11 cellular contexts compared by ENCODE assay signal in genomic region chr4:25928320-25928955, GRCh38. TPM values are rescaled to one million over a fixed set of nuclear protein-coding genes. Genes with fewer than 3 reads are reported as not detected.
DNase-seq lines count a peak whose midpoint lies in the region; ATAC-seq and TF ChIP-seq lines count a peak whose summit lies in the region.
"Had no signal": no experiment of that assay in that cellular context is flagged by ENCODE, and none has a peak within 500 bp of the region (broad histone marks: within the 10 kb centered on the region; RNA-seq: fewer than 3 reads in every experiment).

No MANE protein-coding gene starts in this region.

- H3K9me3 Mint-ChIP-seq in Caco-2 (ENCODE audit: unreplicated experiment) (no peaks in the 10 kb centered on the region), osteocyte (ENCODE audit: unreplicated experiment) (no peaks in the 10 kb centered on the region)

- ATAC-seq in psoas muscle (peak in 1 of 4 donors; percentile 73), GM19328 (IDR thresholded peaks at IDR 0.05; ENCODE audit: unreplicated experiment) (no peak)

- no peaks in the 10 kb centered on the region for H3K9me3 ChIP-seq in psoas muscle
- H3K9me3 ChIP-seq in Caco-2: no peaks in the 10 kb centered on the region
- H3K9me3 ChIP-seq: colonic mucosa had no signal

- no peaks in the 10 kb centered on the region for H3K27me3 ChIP-seq in psoas muscle (ENCODE audit: insufficient read depth in 3 of 3, low read length in 2 of 3)
- no peaks in the 10 kb centered on the region for H3K27me3 ChIP-seq in Caco-2 (replicated peaks; ENCODE audit: control insufficient read depth, insufficient read depth, low read length)
- H3K27me3 ChIP-seq: colonic mucosa had no signal

- H3K27ac ChIP-seq in cingulate gyrus (ENCODE audit: low read depth, low read length) (peak overlapping the region; percentile 63), psoas muscle (peak overlapping the region; percentile 66)
- H3K27ac ChIP-seq: colonic mucosa had no signal

- H3K4me3 Mint-ChIP-seq in Caco-2 (ENCODE audit: unreplicated experiment) (no peak overlapping the region), osteocyte (ENCODE audit: unreplicated experiment) (no peak overlapping the region)

- H3K36me3 ChIP-seq in psoas muscle (ENCODE audit: insufficient read depth in 1 of 2, low read depth in 1 of 2) (no peaks in the 10 kb centered on the region), Caco-2 (ENCODE audit: control insufficient read depth, insufficient read depth, low read length) (no peaks in the 10 kb centered on the region)
- H3K36me3 ChIP-seq: colonic mucosa had no signal

- H3K27ac Mint-ChIP-seq in Caco-2 (ENCODE audit: unreplicated experiment) (no peak overlapping the region), osteocyte (ENCODE audit: unreplicated experiment) (no peak overlapping the region)

- POLR2A ChIA-PET in Caco-2 (lab: Charles Lee): no interaction called here

- intact Hi-C loops in psoas muscle (cut with DNase I) (loop anchor here (10.0 kb wide), 2 partner anchors 396 to 486 kb away; partner anchors contain the start of gene RBPJ (in 1 of the 2)), Caco-2 (cut with micrococcal nuclease; ENCODE audit: unreplicated experiment) (no loop called here)

- H3K27me3 Mint-ChIP-seq in Caco-2 (ENCODE audit: insufficient read depth, unreplicated experiment): no peaks in the 10 kb centered on the region
- no peaks in the 10 kb centered on the region for H3K27me3 Mint-ChIP-seq in osteocyte (ENCODE audit: unreplicated experiment)

- peak overlapping the region; percentile 11 for H3K4me3 ChIP-seq in psoas muscle
- no peak overlapping the region for H3K4me3 ChIP-seq in Caco-2 (ENCODE audit: low read depth, low read length)
- H3K4me3 ChIP-seq: colonic mucosa had no signal

- DNase-seq in DMS153 (lab: John Stamatoyannopoulos, UW) (peak; percentile 89), NCI-H2029 (lab: John Stamatoyannopoulos, UW) (peak; percentile 75), psoas muscle (no peak), Caco-2 (no peak), osteocyte (ENCODE audit: extremely low spot score, unreplicated experiment) (no peak), OCI-M2 (lab: John Stamatoyannopoulos, UW; ENCODE audit: unreplicated experiment) (no peak)
- DNase-seq: activated CD4-positive, CD25-positive, alpha-beta regulatory T cell treated with anti-CD3 and anti-CD28 coated beads, Interleukin-2, amount 50 U/mL, for 72 hours; activated gamma-delta T cell; colonic mucosa had no signal

- H3K4me1 ChIP-seq in psoas muscle: peaks cover 31% of the 10 kb centered on the region
- no peaks in the 10 kb centered on the region for H3K4me1 ChIP-seq in Caco-2
- H3K4me1 ChIP-seq: colonic mucosa had no signal

- no peak for TF ChIP-seq CTCF in psoas muscle (IDR thresholded peaks at IDR 0.05)
- TF ChIP-seq CTCF in Caco-2 (IDR thresholded peaks at IDR 0.05; ENCODE audit: insufficient read depth in 1 of 2, low read depth in 1 of 2, low read length in 1 of 2, severe bottlenecking in 1 of 2, unreplicated experiment in 1 of 2): no peak
- TF ChIP-seq CTCF in osteocyte (IDR thresholded peaks at IDR 0.05): no peak

- H3K36me3 Mint-ChIP-seq in Caco-2 (ENCODE audit: insufficient read depth, unreplicated experiment) (no peaks in the 10 kb centered on the region), osteocyte (ENCODE audit: unreplicated experiment) (peaks cover 10% of the 10 kb centered on the region)

- BruUV-seq in Caco-2 (replicated peaks; lab: Mats Ljungman, UMichigan): no TSS peak

- H3K4me1 Mint-ChIP-seq in Caco-2 (ENCODE audit: low read depth, unreplicated experiment) (no peaks in the 10 kb centered on the region), osteocyte (ENCODE audit: unreplicated experiment) (no peaks in the 10 kb centered on the region)

- 22 to 42% (median 22%) methylated on average over 9 of the region's 9 CpGs for WGBS in psoas muscle, 3 donors

- CTCF ChIA-PET in Caco-2 (lab: Charles Lee): no interaction called here

RNA-seq across cellular contexts. Expression of gene SMIM20, which starts 14.4 kb away (rescaled TPM):
- total RNA-seq in psoas muscle: 10 to 100 TPM; 30.9 to 47.6 (median 38.8) TPM
- polyA plus RNA-seq in psoas muscle: 100 to 1,000 TPM in 1 of 3 donors, 10 to 100 TPM in 2; 51.6 to 100 (median 59.0) TPM
- total RNA-seq in Caco-2 (2022): 18.5 and 20.1 TPM in 2 replicates
- 28.4 and 29.4 TPM in 2 replicates for total RNA-seq in osteocyte

Comparison
In these comparisons a context has a peak if more than half of its experiments do, and no peak if none do; other contexts are left out.
1. DNase-seq: peak in DMS153 (single experiment) and NCI-H2029 (single experiment); none in psoas muscle (0 of 2), Caco-2 (0 of 2), osteocyte (single experiment) and OCI-M2 (single experiment).